In the genomic region with DNA sequence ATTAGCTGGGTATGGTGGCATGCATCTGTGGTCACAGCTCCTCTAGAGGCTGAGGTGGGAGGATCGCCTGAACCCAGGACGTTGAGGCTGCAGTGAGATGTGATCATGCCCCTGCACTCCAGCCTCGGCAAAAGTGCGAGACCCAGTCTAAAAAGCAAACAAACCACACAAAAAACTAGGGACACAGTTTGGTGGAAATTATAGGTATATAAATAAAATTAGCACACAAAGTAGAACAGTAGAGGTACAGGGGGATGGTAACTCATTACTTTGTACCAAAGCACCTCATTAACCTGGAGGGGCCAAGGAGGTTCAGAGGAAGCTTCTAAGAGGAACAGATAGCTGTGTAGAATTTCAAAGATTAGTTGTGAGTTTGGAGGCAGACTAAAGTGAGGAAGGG, we compare ENCODE assay signal across 31 cellular contexts.
"Had no signal": no experiment of that assay in that cellular context is flagged by ENCODE, and none has a peak within 500 bp of the region (broad histone marks: within the 10 kb centered on the region; RNA-seq: fewer than 3 reads in every experiment).

No MANE protein-coding gene starts in this region.

- H3K4me3 Mint-ChIP-seq: activated B cell treated with CpG ODN at 0.5 μM for 24 hours; activated CD4-positive, alpha-beta memory T cell treated with anti-CD3 and anti-CD28 coated beads for 36 hours; activated CD4-positive, alpha-beta T cell treated with anti-CD3 and anti-CD28 coated beads, Interleukin-2, amount 10 ng/mL, durations not matched to agents 24 days and 14 days; activated CD8-positive, alpha-beta T cell treated with anti-CD3 and anti-CD28 coated beads for 36 hours; activated naive CD4-positive, alpha-beta T cell treated with anti-CD3 and anti-CD28 coated beads, Interleukin-2, amount 10 ng/mL, durations not matched to agents 7 days and 5 days; activated naive CD8-positive, alpha-beta T cell treated with anti-CD3 and anti-CD28 coated beads for 36 hours; activated T-cell treated with anti-CD3 and anti-CD28 coated beads, Interleukin-2, amount 50 U/mL, for 4 hours; activated T-cell treated with anti-CD3 and anti-CD28 coated beads, Interleukin-2, amount 50 U/mL, for 72 hours; activated T-helper 1 cell treated with anti-CD3 and anti-CD28 coated beads, Interleukin-12 subunit alpha, Interleukin-12 subunit beta, Interleukin-2, Interleukin-4 antibody, amounts not matched to agents 30 ng/mL and 10 ng/mL and 1 ng/mL, durations not matched to agents 14 hours and 24 hours and 36 hours; activated T-helper 17 cell treated with anti-CD3 and anti-CD28 coated beads, Interleukin-2, amount 50 U/mL, for 72 hours; T-helper 1 cell treated with Interleukin-12 subunit alpha and Interleukin-12 subunit beta and Interleukin-4 antibody, amounts not matched to agents 30 μg/mL and 1 μg/mL, for 36 hours; T-helper 2 cell treated with Interferon-gamma antibody and Interleukin-4, amounts not matched to agents 5 μg/mL and 100 μg/mL, for 36 hours had no signal

- H3K9me3 Mint-ChIP-seq: activated B cell treated with CpG ODN at 0.5 μM for 24 hours; activated CD4-positive, alpha-beta memory T cell treated with anti-CD3 and anti-CD28 coated beads for 36 hours; activated CD4-positive, alpha-beta T cell treated with anti-CD3 and anti-CD28 coated beads, Interleukin-2, amount 10 ng/mL, durations not matched to agents 24 days and 14 days; activated CD8-positive, alpha-beta T cell treated with anti-CD3 and anti-CD28 coated beads for 36 hours; activated naive CD4-positive, alpha-beta T cell treated with anti-CD3 and anti-CD28 coated beads, Interleukin-2, amount 10 ng/mL, durations not matched to agents 7 days and 5 days; activated naive CD4-positive, alpha-beta T cell treated with anti-CD3 and anti-CD28 coated beads, Interleukin-2, amount 50 U/mL, for 72 hours; activated naive CD8-positive, alpha-beta T cell treated with anti-CD3 and anti-CD28 coated beads for 36 hours; activated T-cell treated with anti-CD3 and anti-CD28 coated beads, Interleukin-2, amount 50 U/mL, for 4 hours; activated T-cell treated with anti-CD3 and anti-CD28 coated beads, Interleukin-2, amount 50 U/mL, for 72 hours; activated T-helper 1 cell treated with anti-CD3 and anti-CD28 coated beads, Interleukin-12 subunit alpha, Interleukin-12 subunit beta, Interleukin-2, Interleukin-4 antibody, amounts not matched to agents 30 ng/mL and 10 ng/mL and 1 ng/mL, durations not matched to agents 14 hours and 24 hours and 36 hours; activated T-helper 17 cell treated with anti-CD3 and anti-CD28 coated beads, Interleukin-2, amount 50 U/mL, for 72 hours; T-helper 1 cell treated with Interleukin-12 subunit alpha and Interleukin-12 subunit beta and Interleukin-4 antibody, amounts not matched to agents 30 μg/mL and 1 μg/mL, for 36 hours; T-helper 2 cell treated with Interferon-gamma antibody and Interleukin-4, amounts not matched to agents 5 μg/mL and 100 μg/mL, for 36 hours had no signal

- H3K27ac Mint-ChIP-seq: activated B cell treated with CpG ODN at 0.5 μM for 24 hours; activated CD4-positive, alpha-beta memory T cell treated with anti-CD3 and anti-CD28 coated beads for 36 hours; activated CD4-positive, alpha-beta T cell treated with anti-CD3 and anti-CD28 coated beads, Interleukin-2, amount 10 ng/mL, durations not matched to agents 24 days and 14 days; activated CD8-positive, alpha-beta T cell treated with anti-CD3 and anti-CD28 coated beads for 36 hours; activated naive CD4-positive, alpha-beta T cell treated with anti-CD3 and anti-CD28 coated beads, Interleukin-2, amount 10 ng/mL, durations not matched to agents 7 days and 5 days; activated naive CD8-positive, alpha-beta T cell treated with anti-CD3 and anti-CD28 coated beads for 36 hours; activated T-cell treated with anti-CD3 and anti-CD28 coated beads, Interleukin-2, amount 50 U/mL, for 72 hours; activated T-helper 1 cell treated with anti-CD3 and anti-CD28 coated beads, Interleukin-12 subunit alpha, Interleukin-12 subunit beta, Interleukin-2, Interleukin-4 antibody, amounts not matched to agents 30 ng/mL and 10 ng/mL and 1 ng/mL, durations not matched to agents 14 hours and 24 hours and 36 hours; activated T-helper 17 cell treated with anti-CD3 and anti-CD28 coated beads, Interleukin-2, amount 50 U/mL, for 72 hours; T-helper 1 cell treated with Interleukin-12 subunit alpha and Interleukin-12 subunit beta and Interleukin-4 antibody, amounts not matched to agents 30 μg/mL and 1 μg/mL, for 36 hours; T-helper 2 cell treated with Interferon-gamma antibody and Interleukin-4, amounts not matched to agents 5 μg/mL and 100 μg/mL, for 36 hours had no signal

- DNase-seq: activated B cell treated with CpG ODN at 0.5 μM for 24 hours; activated CD4-positive, alpha-beta memory T cell treated with anti-CD3 and anti-CD28 coated beads for 36 hours; activated CD4-positive, alpha-beta T cell treated with anti-CD3 and anti-CD28 coated beads for 4 hours; activated CD4-positive, alpha-beta T cell treated with anti-CD3 and anti-CD28 coated beads, Interleukin-2, amount 10 ng/mL, durations not matched to agents 24 days and 14 days; activated CD4-positive, alpha-beta T cell treated with anti-CD3 and anti-CD28 coated beads, Interleukin-2, amount 50 U/mL, for 1 hour; activated CD4-positive, alpha-beta T cell treated with anti-CD3 and anti-CD28 coated beads, Interleukin-2, amount 50 U/mL, for 4 hours; activated CD4-positive, CD25-positive, alpha-beta regulatory T cell treated with anti-CD3 and anti-CD28 coated beads, Interleukin-2, amount 50 U/mL, for 72 hours; activated CD8-positive, alpha-beta memory T cell treated with anti-CD3 and anti-CD28 coated beads, Interleukin-2, amount 50 U/mL, for 4 hours; activated CD8-positive, alpha-beta T cell treated with anti-CD3 and anti-CD28 coated beads for 36 hours; activated effector memory CD4-positive, alpha-beta T cell treated with anti-CD3 and anti-CD28 coated beads, Interleukin-2, amount 50 U/mL, for 16 hours; activated gamma-delta T cell treated with Interleukin-2 at 50 U/mL for 16 hours; activated naive CD4-positive, alpha-beta T cell; activated naive CD4-positive, alpha-beta T cell treated with anti-CD3 and anti-CD28 coated beads, Interleukin-2, amount 10 ng/mL, durations not matched to agents 7 days and 5 days; activated naive CD8-positive, alpha-beta T cell treated with anti-CD3 and anti-CD28 coated beads for 36 hours; activated T-cell treated with anti-CD3 and anti-CD28 coated beads for 4 hours; activated T-cell treated with anti-CD3 and anti-CD28 coated beads, Interleukin-2, amount 50 U/mL, for 1 hour; activated T-cell treated with anti-CD3 and anti-CD28 coated beads, Interleukin-2, amount 50 U/mL, for 4 hours; activated T-cell treated with anti-CD3 and anti-CD28 coated beads, Interleukin-2, amount 50 U/mL, for 72 hours; adrenal gland; amniotic stem cell; body of pancreas; brain microvascular endothelial cell; central memory CD4-positive, alpha-beta T cell; T-helper 1 cell; T-helper 2 cell; T-helper 9 cell had no signal

- H3K27me3 Mint-ChIP-seq: activated B cell treated with CpG ODN at 0.5 μM for 24 hours; activated CD4-positive, alpha-beta memory T cell treated with anti-CD3 and anti-CD28 coated beads for 36 hours; activated CD4-positive, alpha-beta T cell treated with anti-CD3 and anti-CD28 coated beads, Interleukin-2, amount 10 ng/mL, durations not matched to agents 24 days and 14 days; activated CD8-positive, alpha-beta T cell treated with anti-CD3 and anti-CD28 coated beads for 36 hours; activated naive CD4-positive, alpha-beta T cell treated with anti-CD3 and anti-CD28 coated beads, Interleukin-2, amount 10 ng/mL, durations not matched to agents 7 days and 5 days; activated naive CD8-positive, alpha-beta T cell treated with anti-CD3 and anti-CD28 coated beads for 36 hours; activated T-helper 17 cell treated with anti-CD3 and anti-CD28 coated beads, Interleukin-2, amount 50 U/mL, for 72 hours had no signal
